8 cellular contexts compared by ENCODE assay signal in genomic region chr14:106663805-106664410, GRCh38.
A peak's percentile ranks its signal among the peaks of the same experiment; 100 is the strongest.
DNase-seq lines count a peak whose midpoint lies in the region; ATAC-seq and TF ChIP-seq lines count a peak whose summit lies in the region.
"Not testable (repeated sequence)": the region's sequence is repeated elsewhere in the genome, so short reads cannot be mapped to it uniquely, and the experiment has no call there.

No MANE protein-coding gene starts in this region.

- not testable (repeated sequence) for H3K4me3 ChIP-seq in BLaER1, mucosa of descending colon

- H3K4me1 ChIP-seq in BLaER1 = peaks cover 46% of the 10 kb centered on the region
- H3K4me1 ChIP-seq in mucosa of descending colon (ENCODE audit: low read depth) = not testable (repeated sequence)

- H3K36me3 ChIP-seq in BLaER1; mucosa of descending colon (ENCODE audit: low read depth): not testable (repeated sequence)

- peak; percentile 64 for ATAC-seq in HG03521 (IDR thresholded peaks at IDR 0.05; ENCODE audit: unreplicated experiment)
- ATAC-seq in mucosa of descending colon = not testable (repeated sequence)

- peak overlapping the region; percentile 19; the same call in 1 of the 2 replicates for H3K4me2 ChIP-seq in BLaER1

- intact Hi-C loops in mucosa of descending colon (cut with DNase I, micrococcal nuclease) = not testable (repeated sequence)

- 0 out of 2 replicates have a peak overlapping the region, but pooled peaks have one; percentile 35 for H3K27ac ChIP-seq in BLaER1

- not testable (repeated sequence) for H3K27me3 ChIP-seq in BLaER1

- H3K9ac ChIP-seq in BLaER1 = not testable (repeated sequence)

- TF ChIP-seq CTCF in mucosa of descending colon (IDR thresholded peaks at IDR 0.05) = not testable (repeated sequence)

- DNase-seq in GM19238 (ENCODE audit: insufficient read length, low spot score) = peak; percentile 7
- peak; percentile 21 to 57 (median 41) for DNase-seq in T-helper 1 cell
- peak; percentile 29 for DNase-seq in activated T-cell treated with anti-CD3 and anti-CD28 coated beads for 4 hours
- DNase-seq in central memory CD4-positive, alpha-beta T cell = peak; percentile 41
- peak; percentile 46 to 57 (median 54) for DNase-seq in mucosa of descending colon
- DNase-seq in stimulated activated CD4-positive, alpha-beta T cell treated with anti-CD3 and anti-CD28 coated beads, TNF-alpha, amount 100 ng/mL, for 4 hours (ENCODE audit: low read depth in 3 of 3) = peak; percentile 26 to 40 (median 31)

- not testable (repeated sequence) for H4K20me1 ChIP-seq in BLaER1

- H3K9me3 ChIP-seq in BLaER1, mucosa of descending colon: not testable (repeated sequence)
